Comparison of ENCODE assay signal across 1 cellular context in the genomic region with DNA sequence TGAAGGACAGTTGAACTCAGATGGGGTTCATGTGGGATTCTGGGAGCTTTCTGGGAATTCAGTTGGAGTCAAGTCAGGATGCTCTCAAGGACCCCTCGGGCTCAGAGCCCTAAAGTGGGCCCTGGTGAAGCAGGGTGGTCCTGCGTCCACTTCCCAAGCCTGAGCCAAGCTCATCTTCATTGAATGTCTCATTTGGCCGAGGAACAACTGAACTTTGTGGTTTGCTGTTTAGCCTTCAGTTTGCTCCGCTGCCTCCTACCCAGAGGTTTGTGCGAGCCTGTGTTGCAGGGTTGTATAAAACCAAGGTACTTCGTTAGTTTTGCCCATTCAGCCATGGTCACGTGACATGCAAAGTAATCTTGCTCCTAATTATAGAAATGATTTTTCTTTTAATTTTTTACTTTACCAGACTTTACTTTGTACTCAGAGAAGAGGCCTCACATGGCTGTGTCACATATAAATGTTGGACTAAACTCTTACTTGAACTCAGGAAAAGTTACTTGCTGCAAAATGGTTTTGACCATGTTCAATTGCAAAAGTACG.
TF ChIP-seq lines count a peak whose summit lies in the region.

No MANE protein-coding gene starts in this region.

TF ChIP-seq in WTC11, 78 proteins besides CTCF, POLR2A, EP300 and RAD21 (continued from another document):
- TF ChIP-seq, protein P1, sequence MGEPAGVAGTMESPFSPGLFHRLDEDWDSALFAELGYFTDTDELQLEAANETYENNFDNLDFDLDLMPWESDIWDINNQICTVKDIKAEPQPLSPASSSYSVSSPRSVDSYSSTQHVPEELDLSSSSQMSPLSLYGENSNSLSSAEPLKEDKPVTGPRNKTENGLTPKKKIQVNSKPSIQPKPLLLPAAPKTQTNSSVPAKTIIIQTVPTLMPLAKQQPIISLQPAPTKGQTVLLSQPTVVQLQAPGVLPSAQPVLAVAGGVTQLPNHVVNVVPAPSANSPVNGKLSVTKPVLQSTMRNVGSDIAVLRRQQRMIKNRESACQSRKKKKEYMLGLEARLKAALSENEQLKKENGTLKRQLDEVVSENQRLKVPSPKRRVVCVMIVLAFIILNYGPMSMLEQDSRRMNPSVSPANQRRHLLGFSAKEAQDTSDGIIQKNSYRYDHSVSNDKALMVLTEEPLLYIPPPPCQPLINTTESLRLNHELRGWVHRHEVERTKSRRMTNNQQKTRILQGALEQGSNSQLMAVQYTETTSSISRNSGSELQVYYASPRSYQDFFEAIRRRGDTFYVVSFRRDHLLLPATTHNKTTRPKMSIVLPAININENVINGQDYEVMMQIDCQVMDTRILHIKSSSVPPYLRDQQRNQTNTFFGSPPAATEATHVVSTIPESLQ (CRISPR knock-in tag; IDR thresholded peaks at IDR 0.05) = no peak
- TF ChIP-seq, protein P2, sequence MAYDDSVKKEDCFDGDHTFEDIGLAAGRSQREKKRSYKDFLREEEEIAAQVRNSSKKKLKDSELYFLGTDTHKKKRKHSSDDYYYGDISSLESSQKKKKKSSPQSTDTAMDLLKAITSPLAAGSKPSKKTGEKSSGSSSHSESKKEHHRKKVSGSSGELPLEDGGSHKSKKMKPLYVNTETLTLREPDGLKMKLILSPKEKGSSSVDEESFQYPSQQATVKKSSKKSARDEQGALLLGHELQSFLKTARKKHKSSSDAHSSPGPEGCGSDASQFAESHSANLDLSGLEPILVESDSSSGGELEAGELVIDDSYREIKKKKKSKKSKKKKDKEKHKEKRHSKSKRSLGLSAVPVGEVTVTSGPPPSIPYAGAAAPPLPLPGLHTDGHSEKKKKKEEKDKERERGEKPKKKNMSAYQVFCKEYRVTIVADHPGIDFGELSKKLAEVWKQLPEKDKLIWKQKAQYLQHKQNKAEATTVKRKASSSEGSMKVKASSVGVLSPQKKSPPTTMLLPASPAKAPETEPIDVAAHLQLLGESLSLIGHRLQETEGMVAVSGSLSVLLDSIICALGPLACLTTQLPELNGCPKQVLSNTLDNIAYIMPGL (CRISPR knock-in tag; IDR thresholded peaks at IDR 0.05) = no peak
- no peak for TF ChIP-seq JUN (CRISPR knock-in tag; IDR thresholded peaks at IDR 0.05)
